10 cellular contexts compared by ENCODE assay signal in genomic region chr1:36651176-36651910, GRCh38.
"Had no signal": no experiment of that assay in that cellular context is flagged by ENCODE, and none has a peak within 500 bp of the region (broad histone marks: within the 10 kb centered on the region; RNA-seq: fewer than 3 reads in every experiment).

No MANE protein-coding gene starts in this region.

- H3K4me3 ChIP-seq: colonic mucosa, esophagus squamous epithelium, gastrocnemius medialis, hepatocyte, left lung, lower lobe of right lung had no signal

- H3K4me1 ChIP-seq: colonic mucosa, esophagus squamous epithelium, gastrocnemius medialis, left lung, lower lobe of right lung had no signal

- H3K79me2 ChIP-seq: hepatocyte had no signal

- H3K9me3 ChIP-seq: colonic mucosa, esophagus squamous epithelium, gastrocnemius medialis, left lung, lower lobe of right lung had no signal

- H3K36me3 ChIP-seq: colonic mucosa, esophagus squamous epithelium, gastrocnemius medialis, left lung, lower lobe of right lung had no signal

- H3K4me2 ChIP-seq: hepatocyte had no signal

- H2AFZ ChIP-seq: hepatocyte had no signal

- FAIRE-seq: endometrium, kidney had no signal

- H3K27ac ChIP-seq: colonic mucosa, epithelial cell of prostate, esophagus squamous epithelium, gastrocnemius medialis, hepatocyte, left lung, lower lobe of right lung had no signal

- DNase-seq: cortex of kidney, esophagus squamous epithelium, kidney, left lung had no signal
